ENCODE assay signal across 1 cellular context in genomic region chr15:87582169-87582568, GRCh38.
TF ChIP-seq lines count a peak whose summit lies in the region.

No MANE protein-coding gene starts in this region.

TF ChIP-seq in K562, 482 proteins besides CTCF, POLR2A, EP300 and RAD21 (continued from another document):
- TF ChIP-seq, protein P1, sequence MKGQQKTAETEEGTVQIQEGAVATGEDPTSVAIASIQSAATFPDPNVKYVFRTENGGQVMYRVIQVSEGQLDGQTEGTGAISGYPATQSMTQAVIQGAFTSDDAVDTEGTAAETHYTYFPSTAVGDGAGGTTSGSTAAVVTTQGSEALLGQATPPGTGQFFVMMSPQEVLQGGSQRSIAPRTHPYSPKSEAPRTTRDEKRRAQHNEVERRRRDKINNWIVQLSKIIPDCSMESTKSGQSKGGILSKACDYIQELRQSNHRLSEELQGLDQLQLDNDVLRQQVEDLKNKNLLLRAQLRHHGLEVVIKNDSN (CRISPR knock-in tag; IDR thresholded peaks at IDR 0.05): peak; percentile 82
- TF ChIP-seq, protein P2, sequence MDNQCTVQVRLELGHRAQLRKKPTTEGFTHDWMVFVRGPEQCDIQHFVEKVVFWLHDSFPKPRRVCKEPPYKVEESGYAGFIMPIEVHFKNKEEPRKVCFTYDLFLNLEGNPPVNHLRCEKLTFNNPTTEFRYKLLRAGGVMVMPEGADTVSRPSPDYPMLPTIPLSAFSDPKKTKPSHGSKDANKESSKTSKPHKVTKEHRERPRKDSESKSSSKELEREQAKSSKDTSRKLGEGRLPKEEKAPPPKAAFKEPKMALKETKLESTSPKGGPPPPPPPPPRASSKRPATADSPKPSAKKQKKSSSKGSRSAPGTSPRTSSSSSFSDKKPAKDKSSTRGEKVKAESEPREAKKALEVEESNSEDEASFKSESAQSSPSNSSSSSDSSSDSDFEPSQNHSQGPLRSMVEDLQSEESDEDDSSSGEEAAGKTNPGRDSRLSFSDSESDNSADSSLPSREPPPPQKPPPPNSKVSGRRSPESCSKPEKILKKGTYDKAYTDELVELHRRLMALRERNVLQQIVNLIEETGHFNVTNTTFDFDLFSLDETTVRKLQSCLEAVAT (IDR thresholded peaks at IDR 0.05): no peak
- TF ChIP-seq U2AF1 (optimal IDR thresholded peaks at IDR 0.05; ENCODE audit: low read depth, low read length) (no peak), ZNF143 (CRISPR knock-in tag; IDR thresholded peaks at IDR 0.05) (peak; percentile 74), RAD51 (IDR thresholded peaks at IDR 0.05; ENCODE audit: borderline replicate concordance, low read depth) (peak; percentile 85), CREB1 (IDR thresholded peaks at IDR 0.05) (no peak), CREB1 (CRISPR knock-in tag; IDR thresholded peaks at IDR 0.05) (no peak), ZFPM2 (CRISPR knock-in tag; IDR thresholded peaks at IDR 0.05) (no peak), KLF13 (tag; IDR thresholded peaks at IDR 0.05; ENCODE audit: borderline replicate concordance, low read depth) (no peak), CXXC5 (CRISPR knock-in tag; IDR thresholded peaks at IDR 0.05) (no peak), MCM5 (IDR thresholded peaks at IDR 0.05; ENCODE audit: low read depth) (no peak), POLR3G (IDR thresholded peaks at IDR 0.05; ENCODE audit: extremely low read depth, insufficient read length, insufficient replicate concordance) (no peak), MAFG (tag; conservative IDR thresholded peaks at IDR 0.05) (no peak), KDM5B (IDR thresholded peaks at IDR 0.05; ENCODE audit: insufficient replicate concordance, low read depth, low read length) (no peak), HDAC3 (IDR thresholded peaks at IDR 0.05; ENCODE audit: borderline replicate concordance, partially characterized antibody) (no peak), NCOA6 (IDR thresholded peaks at IDR 0.05) (no peak), BDP1 (IDR thresholded peaks at IDR 0.05; ENCODE audit: insufficient read depth, insufficient read length) (no peak), ASH1L (IDR thresholded peaks at IDR 0.05; ENCODE audit: borderline replicate concordance, low read depth, partially characterized antibody) (no peak), CBFA2T2 (conservative IDR thresholded peaks at IDR 0.05) (peak; percentile 46; the same call in 1 of the 2 replicates), GTF3C2 (IDR thresholded peaks at IDR 0.05; ENCODE audit: borderline replicate concordance, extremely low read depth, insufficient read length) (no peak), TCF7 (IDR thresholded peaks at IDR 0.05; ENCODE audit: borderline replicate concordance) (no peak), ZNF347 (CRISPR knock-in tag; IDR thresholded peaks at IDR 0.05; ENCODE audit: low read depth) (no peak), CHD2 (IDR thresholded peaks at IDR 0.05; ENCODE audit: low read depth, low read length) (no peak)
- TF ChIP-seq, protein P3, sequence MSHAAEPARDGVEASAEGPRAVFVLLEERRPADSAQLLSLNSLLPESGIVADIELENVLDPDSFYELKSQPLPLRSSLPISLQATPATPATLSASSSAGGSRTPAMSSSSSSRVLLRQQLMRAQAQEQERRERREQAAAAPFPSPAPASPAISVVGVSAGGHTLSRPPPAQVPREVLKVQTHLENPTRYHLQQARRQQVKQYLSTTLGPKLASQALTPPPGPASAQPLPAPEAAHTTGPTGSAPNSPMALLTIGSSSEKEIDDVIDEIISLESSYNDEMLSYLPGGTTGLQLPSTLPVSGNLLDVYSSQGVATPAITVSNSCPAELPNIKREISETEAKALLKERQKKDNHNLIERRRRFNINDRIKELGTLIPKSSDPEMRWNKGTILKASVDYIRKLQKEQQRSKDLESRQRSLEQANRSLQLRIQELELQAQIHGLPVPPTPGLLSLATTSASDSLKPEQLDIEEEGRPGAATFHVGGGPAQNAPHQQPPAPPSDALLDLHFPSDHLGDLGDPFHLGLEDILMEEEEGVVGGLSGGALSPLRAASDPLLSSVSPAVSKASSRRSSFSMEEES (CRISPR knock-in tag; IDR thresholded peaks at IDR 0.05): peak; percentile 83
- TF ChIP-seq, protein P4, sequence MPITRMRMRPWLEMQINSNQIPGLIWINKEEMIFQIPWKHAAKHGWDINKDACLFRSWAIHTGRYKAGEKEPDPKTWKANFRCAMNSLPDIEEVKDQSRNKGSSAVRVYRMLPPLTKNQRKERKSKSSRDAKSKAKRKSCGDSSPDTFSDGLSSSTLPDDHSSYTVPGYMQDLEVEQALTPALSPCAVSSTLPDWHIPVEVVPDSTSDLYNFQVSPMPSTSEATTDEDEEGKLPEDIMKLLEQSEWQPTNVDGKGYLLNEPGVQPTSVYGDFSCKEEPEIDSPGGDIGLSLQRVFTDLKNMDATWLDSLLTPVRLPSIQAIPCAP (CRISPR knock-in tag; IDR thresholded peaks at IDR 0.05; ENCODE audit: borderline replicate concordance): no peak
- TF ChIP-seq, protein P5, sequence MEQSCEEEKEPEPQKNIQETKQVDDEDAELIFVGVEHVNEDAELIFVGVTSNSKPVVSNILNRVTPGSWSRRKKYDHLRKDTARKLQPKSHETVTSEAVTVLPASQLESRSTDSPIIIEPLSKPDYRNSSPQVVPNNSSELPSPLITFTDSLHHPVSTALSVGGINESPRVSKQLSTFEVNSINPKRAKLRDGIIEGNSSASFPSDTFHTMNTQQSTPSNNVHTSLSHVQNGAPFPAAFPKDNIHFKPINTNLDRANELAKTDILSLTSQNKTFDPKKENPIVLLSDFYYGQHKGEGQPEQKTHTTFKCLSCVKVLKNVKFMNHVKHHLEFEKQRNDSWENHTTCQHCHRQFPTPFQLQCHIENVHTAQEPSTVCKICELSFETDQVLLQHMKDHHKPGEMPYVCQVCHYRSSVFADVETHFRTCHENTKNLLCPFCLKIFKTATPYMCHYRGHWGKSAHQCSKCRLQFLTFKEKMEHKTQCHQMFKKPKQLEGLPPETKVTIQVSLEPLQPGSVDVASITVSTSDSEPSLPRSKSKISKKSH (CRISPR knock-in tag; IDR thresholded peaks at IDR 0.05): no peak
